27 cellular contexts compared by ENCODE assay signal in the genomic region with DNA sequence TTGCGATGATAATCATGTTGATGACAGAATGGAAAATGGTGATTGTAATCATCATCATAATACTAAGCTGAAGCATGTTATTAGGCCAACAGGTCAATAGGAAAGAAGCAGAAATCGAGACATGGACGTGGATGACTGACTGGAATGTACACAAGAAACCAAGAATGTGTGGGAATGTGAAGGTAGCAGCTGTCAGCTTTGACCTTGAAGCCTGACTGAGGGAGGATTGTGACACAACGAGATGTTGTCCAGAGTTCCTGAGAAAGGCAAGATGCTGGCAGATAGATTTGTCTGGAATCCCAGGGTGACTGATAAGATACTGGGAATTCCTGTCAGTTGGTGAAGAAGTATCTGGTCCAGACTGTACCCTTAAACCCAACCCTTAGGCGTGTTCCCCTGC.
DNase-seq lines count a peak whose midpoint lies in the region; ATAC-seq and TF ChIP-seq lines count a peak whose summit lies in the region.
"Had no signal": no experiment of that assay in that cellular context is flagged by ENCODE, and none has a peak within 500 bp of the region (broad histone marks: within the 10 kb centered on the region; RNA-seq: fewer than 3 reads in every experiment).

No MANE protein-coding gene starts in this region.

- H3K9ac ChIP-seq in BLaER1 = no peak overlapping the region

- H3K27me3 ChIP-seq in BLaER1 = no peaks in the 10 kb centered on the region
- H3K27me3 ChIP-seq: colonic mucosa, esophagus squamous epithelium, transverse colon had no signal

- peaks cover 33% of the 10 kb centered on the region for H3K4me1 Mint-ChIP-seq in nephron
- H3K4me1 Mint-ChIP-seq: CD8-positive, alpha-beta memory T cell had no signal

- no peak for TF ChIP-seq POLR2A in GM18505 (IDR thresholded peaks at IDR 0.05; ENCODE audit: borderline replicate concordance, extremely low read depth, insufficient read depth, insufficient read length)

- H3K27ac ChIP-seq in BLaER1 = no peak overlapping the region
- H3K27ac ChIP-seq: A549, colonic mucosa, esophagus squamous epithelium, transverse colon had no signal

- no peak overlapping the region for H3K4me3 Mint-ChIP-seq in nephron
- H3K4me3 Mint-ChIP-seq: brain; effector memory CD8-positive, alpha-beta T cell; GM23338; neural crest cell had no signal

- no peaks in the 10 kb centered on the region for H3K27me3 Mint-ChIP-seq in nephron (ENCODE audit: low read depth)
- H3K27me3 Mint-ChIP-seq: brain had no signal

- H3K9me3 Mint-ChIP-seq in nephron = peaks cover 4% of the 10 kb centered on the region
- H3K9me3 Mint-ChIP-seq: effector memory CD8-positive, alpha-beta T cell had no signal

- peak overlapping the region; percentile 78 to 87 (median 81) for H3K27ac Mint-ChIP-seq in nephron
- H3K27ac Mint-ChIP-seq: CD8-positive, alpha-beta memory T cell; effector memory CD8-positive, alpha-beta T cell; GM23338 had no signal

- no peaks in the 10 kb centered on the region for H3K9me3 ChIP-seq in BLaER1
- H3K9me3 ChIP-seq: A549, colonic mucosa, esophagus squamous epithelium, mucosa of descending colon, transverse colon had no signal

- no peak for ATAC-seq in HG02623 (IDR thresholded peaks at IDR 0.05; ENCODE audit: unreplicated experiment)
- ATAC-seq in HG03571 (IDR thresholded peaks at IDR 0.05; ENCODE audit: unreplicated experiment) = no peak
- ATAC-seq in GM18505 (IDR thresholded peaks at IDR 0.05; ENCODE audit: unreplicated experiment) = no peak
- ATAC-seq: A549; effector memory CD8-positive, alpha-beta T cell; GM23338; K562; mucosa of descending colon had no signal

- H4K20me1 ChIP-seq in BLaER1 = no peaks in the 10 kb centered on the region

- no peak overlapping the region for H3K4me3 ChIP-seq in BLaER1
- H3K4me3 ChIP-seq: A549, colonic mucosa, esophagus squamous epithelium, GM23338, K562, mucosa of descending colon, transverse colon had no signal

- no peaks in the 10 kb centered on the region for H3K36me3 ChIP-seq in BLaER1
- H3K36me3 ChIP-seq: colonic mucosa, esophagus squamous epithelium, transverse colon had no signal

- no peaks in the 10 kb centered on the region for H3K36me3 Mint-ChIP-seq in nephron (ENCODE audit: low read depth)
- H3K36me3 Mint-ChIP-seq: CD8-positive, alpha-beta memory T cell had no signal

- TF ChIP-seq CTCF in nephron (IDR thresholded peaks at IDR 0.05; ENCODE audit: unreplicated experiment in 3 of 3) = no peak

- DNase-seq in amniotic epithelial cell (ENCODE audit: low read depth) (peak; percentile 81), iris pigment epithelial cell (ENCODE audit: low read depth) (peak; percentile 6), GM19240 (ENCODE audit: insufficient read length, low spot score) (no peak)
- DNase-seq: activated gamma-delta T cell; activated T-cell treated with anti-CD3 and anti-CD28 coated beads, Interleukin-2, amount 50 U/mL, for 1 hour; CD8-positive, alpha-beta memory T cell; colonic mucosa; effector memory CD8-positive, alpha-beta T cell; esophagus squamous epithelium; left cardiac atrium; MM.1S; mucosa of descending colon; NCI-H1417 treated with DMSO at 0.1 percent for 48 hours; NCI-H2107; NCI-H446 treated with DMSO at 0.1 percent for 48 hours; stimulated activated CD8-positive, alpha-beta memory T cell treated with anti-CD3 and anti-CD28 coated beads, Interleukin-4, amount 100 ng/mL, for 48 hours; transverse colon had no signal

- peaks cover 30% of the 10 kb centered on the region for H3K4me1 ChIP-seq in BLaER1
- H3K4me1 ChIP-seq: A549, colonic mucosa had no signal

- H3K4me2 ChIP-seq in BLaER1 = peak overlapping the region; percentile 89; the same call in 1 of the 2 replicates
- H3K4me2 ChIP-seq: A549, GM23338 had no signal
